Comparison of ENCODE assay signal across 27 cellular contexts in the genomic region with DNA sequence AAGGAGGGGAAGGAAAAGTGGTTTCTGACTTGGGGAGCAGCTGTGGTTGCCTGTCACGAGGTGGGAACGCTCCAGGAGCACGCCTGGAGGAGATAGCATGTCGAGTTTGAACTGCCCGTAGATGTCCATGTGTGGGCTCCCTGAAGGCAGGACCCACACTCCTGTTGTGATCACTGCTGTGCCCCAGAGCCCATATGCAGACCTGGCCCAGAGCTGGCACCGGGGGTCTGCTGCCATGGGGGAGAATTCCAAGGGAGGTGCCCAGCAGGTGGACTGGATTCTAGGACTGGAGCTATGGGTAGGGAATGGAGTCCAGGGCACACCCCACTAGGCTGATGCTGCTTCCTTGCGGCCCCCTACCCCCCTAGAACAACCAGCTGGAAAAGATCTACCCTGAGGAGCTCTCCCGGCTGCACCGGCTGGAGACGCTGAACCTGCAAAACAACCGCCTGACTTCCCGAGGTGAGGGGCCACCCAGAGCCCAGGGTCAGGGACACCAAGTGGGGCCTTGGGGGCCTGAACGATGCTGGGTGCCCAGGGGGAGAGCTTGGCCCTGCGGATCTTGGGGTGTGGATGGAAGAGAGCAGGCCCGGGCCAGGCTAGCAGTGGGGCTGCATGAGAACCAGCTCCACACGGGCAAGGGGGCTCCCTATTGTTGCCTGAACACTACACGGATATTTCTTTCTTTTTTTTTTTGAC. TPM values are rescaled to one million over a fixed set of nuclear protein-coding genes. Genes with fewer than 3 reads are reported as not detected.
A peak's percentile ranks its signal among the peaks of the same experiment; 100 is the strongest.
DNase-seq lines count a peak whose midpoint lies in the region; ATAC-seq, FAIRE-seq and TF ChIP-seq lines count a peak whose summit lies in the region.
"Had no signal": no experiment of that assay in that cellular context is flagged by ENCODE, and none has a peak within 500 bp of the region (broad histone marks: within the 10 kb centered on the region; RNA-seq: fewer than 3 reads in every experiment).

No MANE protein-coding gene starts in this region.

- no peak overlapping the region for H2AK5ac ChIP-seq in mesendoderm (ENCODE audit: low read length)

- H3K4me1 Mint-ChIP-seq in activated B cell treated with CpG ODN at 0.5 μM for 24 hours = no peaks in the 10 kb centered on the region
- H3K4me1 Mint-ChIP-seq in activated CD4-positive, alpha-beta T cell treated with anti-CD3 and anti-CD28 coated beads for 36 hours = no peaks in the 10 kb centered on the region
- H3K4me1 Mint-ChIP-seq: CD4-positive, CD25-positive, alpha-beta regulatory T cell had no signal

- H3K36me3 Mint-ChIP-seq in activated B cell treated with CpG ODN at 0.5 μM for 24 hours (ENCODE audit: low read depth) = no peaks in the 10 kb centered on the region
- H3K36me3 Mint-ChIP-seq in activated CD4-positive, alpha-beta T cell treated with anti-CD3 and anti-CD28 coated beads for 36 hours (ENCODE audit: low read depth) = no peaks in the 10 kb centered on the region
- H3K36me3 Mint-ChIP-seq: activated naive CD4-positive, alpha-beta T cell treated with anti-CD3 and anti-CD28 coated beads, Interleukin-2, amount 50 U/mL, for 72 hours; CD4-positive, CD25-positive, alpha-beta regulatory T cell; natural killer cell treated with Interleukin-12 subunit alpha and Interleukin-12 subunit beta and Interleukin-15 and Interleukin-18, amount 100 ng/mL, for 72 hours had no signal

- H3K4me3 ChIP-seq in mesendoderm (ENCODE audit: low read length) = no peak overlapping the region
- H3K4me3 ChIP-seq: SJSA1, thyroid gland had no signal

- H2BK5ac ChIP-seq in mesendoderm (ENCODE audit: low read length) = no peak overlapping the region

- no peak overlapping the region for H2BK120ac ChIP-seq in mesendoderm (ENCODE audit: low read depth, low read length)

- H3K27ac Mint-ChIP-seq in activated B cell treated with CpG ODN at 0.5 μM for 24 hours = no peak overlapping the region
- H3K27ac Mint-ChIP-seq in activated CD4-positive, alpha-beta T cell treated with anti-CD3 and anti-CD28 coated beads for 36 hours = no peak overlapping the region
- H3K27ac Mint-ChIP-seq: activated naive CD4-positive, alpha-beta T cell treated with anti-CD3 and anti-CD28 coated beads, Interleukin-2, amount 50 U/mL, for 72 hours; CD4-positive, CD25-positive, alpha-beta regulatory T cell; natural killer cell treated with Interleukin-12 subunit alpha and Interleukin-12 subunit beta and Interleukin-15 and Interleukin-18, amount 100 ng/mL, for 72 hours; T-helper 17 cell had no signal

- no peak overlapping the region for H3K4me2 ChIP-seq in mesendoderm (ENCODE audit: low read length)

- H3K9me3 Mint-ChIP-seq in activated B cell treated with CpG ODN at 0.5 μM for 24 hours = no peaks in the 10 kb centered on the region
- H3K9me3 Mint-ChIP-seq in activated CD4-positive, alpha-beta T cell treated with anti-CD3 and anti-CD28 coated beads for 36 hours (ENCODE audit: low read depth) = no peaks in the 10 kb centered on the region
- H3K9me3 Mint-ChIP-seq: activated naive CD4-positive, alpha-beta T cell treated with anti-CD3 and anti-CD28 coated beads, Interleukin-2, amount 50 U/mL, for 72 hours; CD4-positive, CD25-positive, alpha-beta regulatory T cell; natural killer cell treated with Interleukin-12 subunit alpha and Interleukin-12 subunit beta and Interleukin-15 and Interleukin-18, amount 100 ng/mL, for 72 hours had no signal

- H3K4ac ChIP-seq in mesendoderm (ENCODE audit: low read depth, low read length) = no peak overlapping the region

- H3K79me1 ChIP-seq in mesendoderm (ENCODE audit: low read length) = no peaks in the 10 kb centered on the region

- POLR2A ChIA-PET in activated B cell treated with CpG ODN at 0.5 μM for 24 hours (lab: Charles Lee) = no interaction called here
- POLR2A ChIA-PET in activated CD4-positive, alpha-beta T cell treated with anti-CD3 and anti-CD28 coated beads for 36 hours (lab: Charles Lee) = no interaction called here

- no peak overlapping the region for H3K27ac ChIP-seq in mesendoderm (ENCODE audit: low read depth, low read length)
- H3K27ac ChIP-seq: SJSA1, thyroid gland had no signal

- no peak overlapping the region for H4K5ac ChIP-seq in mesendoderm (ENCODE audit: low read length)

- no peak overlapping the region for H3K56ac ChIP-seq in mesendoderm (ENCODE audit: low read length)

- H3K18ac ChIP-seq in mesendoderm (ENCODE audit: low read length) = no peak overlapping the region

- intact Hi-C loops in activated B cell treated with CpG ODN at 0.5 μM for 24 hours (cut with micrococcal nuclease) (no loop called here), left ventricle myocardium superior (cut with micrococcal nuclease) (no loop called here), posterior cingulate gyrus (cut with DNase I) (no loop called here)
- intact Hi-C loops in activated CD4-positive, alpha-beta T cell treated with anti-CD3 and anti-CD28 coated beads for 36 hours (cut with DNase I, micrococcal nuclease) = no loop called here

- H3K27me3 ChIP-seq in mesendoderm (ENCODE audit: insufficient read depth, low read length, poor library complexity) = no peaks in the 10 kb centered on the region
- H3K27me3 ChIP-seq: SJSA1, thyroid gland had no signal

- no peak overlapping the region for H3K23ac ChIP-seq in mesendoderm (ENCODE audit: low read length)

- TF ChIP-seq CTCF in D721Med (IDR thresholded peaks at IDR 0.05; ENCODE audit: insufficient read depth, missing control alignments) (no peak), activated B cell treated with CpG ODN at 0.5 μM for 24 hours (IDR thresholded peaks at IDR 0.05) (no peak)

- H3K79me2 ChIP-seq in mesendoderm (ENCODE audit: control insufficient read depth, insufficient read depth, low read length) = no peaks in the 10 kb centered on the region

- H3K9ac ChIP-seq in mesendoderm (ENCODE audit: low read length) = no peak overlapping the region

- no peak for FAIRE-seq in D721Med (lab: Jason Lieb, UNC)
- FAIRE-seq: GM18507, small intestine had no signal

- WGBS in mesendoderm (ENCODE audit: extremely low coverage, insufficient coverage, low lambda C conversion rate) = no CpG with 5 or more reads among the region's 17 CpGs

- CTCF ChIA-PET in activated B cell treated with CpG ODN at 0.5 μM for 24 hours (lab: Charles Lee) = no interaction called here
- CTCF ChIA-PET in activated CD4-positive, alpha-beta T cell treated with anti-CD3 and anti-CD28 coated beads for 36 hours (lab: Charles Lee) = interaction anchor here (0.5 kb wide), 1 partner anchor 344 kb away, joined by 3 read pairs; no protein-coding TSS in a partner anchor

- H3K36me3 ChIP-seq in mesendoderm (ENCODE audit: control insufficient read depth, insufficient read depth, low read length) = no peaks in the 10 kb centered on the region
- H3K36me3 ChIP-seq: SJSA1, thyroid gland had no signal

- no peak overlapping the region for H3K4me3 Mint-ChIP-seq in activated B cell treated with CpG ODN at 0.5 μM for 24 hours
- no peak overlapping the region for H3K4me3 Mint-ChIP-seq in activated CD4-positive, alpha-beta T cell treated with anti-CD3 and anti-CD28 coated beads for 36 hours
- H3K4me3 Mint-ChIP-seq: CD4-positive, CD25-positive, alpha-beta regulatory T cell; natural killer cell treated with Interleukin-12 subunit alpha and Interleukin-12 subunit beta and Interleukin-15 and Interleukin-18, amount 100 ng/mL, for 72 hours; T-helper 17 cell had no signal

- H2BK15ac ChIP-seq in mesendoderm (replicated peaks; ENCODE audit: low read depth) = no peak overlapping the region

- peaks cover 9% of the 10 kb centered on the region for H3K27me3 Mint-ChIP-seq in activated B cell treated with CpG ODN at 0.5 μM for 24 hours
- peaks cover 2% of the 10 kb centered on the region for H3K27me3 Mint-ChIP-seq in activated CD4-positive, alpha-beta T cell treated with anti-CD3 and anti-CD28 coated beads for 36 hours
- H3K27me3 Mint-ChIP-seq: natural killer cell treated with Interleukin-12 subunit alpha and Interleukin-12 subunit beta and Interleukin-15 and Interleukin-18, amount 100 ng/mL, for 72 hours had no signal

- no peak overlapping the region for H4K8ac ChIP-seq in mesendoderm (ENCODE audit: low read depth, low read length)

- H3K4me1 ChIP-seq in mesendoderm (ENCODE audit: control insufficient read depth, low read depth, low read length) = no peaks in the 10 kb centered on the region
- H3K4me1 ChIP-seq: SJSA1, thyroid gland had no signal

- DNase-seq in D721Med (ENCODE audit: insufficient read length, low spot score) = peak; percentile 5
- peak; percentile 7 for DNase-seq in activated B cell treated with CpG ODN at 0.5 μM for 24 hours
- DNase-seq in left ventricle myocardium superior = peak; percentile 23
- peak in 8 of 10 donors; percentile 1 to 86 (median 16) for DNase-seq in posterior cingulate gyrus
- DNase-seq in mesendoderm = no peak
- DNase-seq in NCI-H2196 (lab: John Stamatoyannopoulos, UW; ENCODE audit: unreplicated experiment) = no peak
- no peak for DNase-seq in activated CD4-positive, alpha-beta T cell treated with anti-CD3 and anti-CD28 coated beads for 36 hours
- no peak for DNase-seq in DMS153 treated with DMSO at 0.1 percent for 48 hours (lab: John Stamatoyannopoulos, UW; ENCODE audit: unreplicated experiment)
- DNase-seq: activated CD4-positive, alpha-beta T cell treated with anti-CD3 and anti-CD28 coated beads, Interleukin-2, amount 50 U/mL, for 4 hours; CD4-positive, CD25-positive, alpha-beta regulatory T cell; DMS 273 treated with DMSO at 0.1 percent for 48 hours; KBM-7; NCI-H146; NCI-H2171; NCI-H524 treated with DMSO at 0.1 percent for 48 hours; small intestine; stimulated activated CD4-positive, alpha-beta T cell treated with anti-CD3 and anti-CD28 coated beads, Interleukin-4, amount 100 ng/mL, for 1 hour; stimulated activated naive CD4-positive, alpha-beta T cell treated with Interleukin-2 at 50 U/mL for 16 hours; thyroid gland had no signal

- ATAC-seq in activated B cell treated with CpG ODN at 0.5 μM for 24 hours (ENCODE audit: low read depth) (no peak), left ventricle myocardium superior (no peak)
- ATAC-seq in activated CD4-positive, alpha-beta T cell treated with anti-CD3 and anti-CD28 coated beads for 36 hours = no peak
- ATAC-seq: activated naive CD4-positive, alpha-beta T cell treated with anti-CD3 and anti-CD28 coated beads, Interleukin-2, amount 50 U/mL, for 72 hours; HCT116; Panc1; T-helper 17 cell had no signal

RNA-seq across cellular contexts. Expression of gene PODN, which starts 9.3 kb away (rescaled TPM):
- total RNA-seq in activated B cell treated with CpG ODN at 0.5 μM for 24 hours = not detected in 2 replicates
- total RNA-seq in left ventricle myocardium superior = 19.4 TPM
- not detected for polyA plus RNA-seq in mesendoderm (2013, experiment 1 of 2)
- polyA plus RNA-seq in mesendoderm (2013, experiment 2 of 2) = not detected
- total RNA-seq in activated CD4-positive, alpha-beta T cell treated with anti-CD3 and anti-CD28 coated beads for 36 hours = not detected
- total RNA-seq: activated naive CD4-positive, alpha-beta T cell treated with anti-CD3 and anti-CD28 coated beads, Interleukin-2, amount 50 U/mL, for 72 hours; CD4-positive, CD25-positive, alpha-beta regulatory T cell; HT-29; natural killer cell treated with Interleukin-12 subunit alpha and Interleukin-12 subunit beta and Interleukin-15 and Interleukin-18, amount 100 ng/mL, for 72 hours; T-helper 17 cell had no signal
- polyA plus RNA-seq: CD4-positive, CD25-positive, alpha-beta regulatory T cell had no signal

Comparison
In these comparisons a context has a peak if more than half of its experiments do, and no peak if none do; other contexts are left out.
1. DNase-seq: peak in D721Med (single experiment), activated B cell treated with CpG ODN at 0.5 μM for 24 hours (single experiment), left ventricle myocardium superior (single experiment) and posterior cingulate gyrus (8 of 10); none in mesendoderm (single experiment), NCI-H2196 (single experiment), activated CD4-positive, alpha-beta T cell treated with anti-CD3 and anti-CD28 coated beads for 36 hours (single experiment) and DMS153 treated with DMSO at 0.1 percent for 48 hours (single experiment).
2. RNA of gene PODN, which starts 9.3 kb away (total RNA-seq): 19.4 TPM in left ventricle myocardium superior (single experiment); not detected in activated CD4-positive, alpha-beta T cell treated with anti-CD3 and anti-CD28 coated beads for 36 hours and not detected in activated B cell treated with CpG ODN at 0.5 μM for 24 hours; every median in the first group is over 10 times any median in the second.